9 cellular contexts compared by ENCODE assay signal in genomic region chr6:163711615-163712568, GRCh38.
DNase-seq lines count a peak whose midpoint lies in the region; ATAC-seq and TF ChIP-seq lines count a peak whose summit lies in the region.
"Had no signal": no experiment of that assay in that cellular context is flagged by ENCODE, and none has a peak within 500 bp of the region (broad histone marks: within the 10 kb centered on the region; RNA-seq: fewer than 3 reads in every experiment).

No MANE protein-coding gene starts in this region.

- H3K9ac ChIP-seq in SK-N-SH, result no peak overlapping the region

- H3K79me2 ChIP-seq in SK-N-SH (ENCODE audit: insufficient read depth), result no peaks in the 10 kb centered on the region

- no peaks in the 10 kb centered on the region for H3K27me3 ChIP-seq in SK-N-SH (ENCODE audit: insufficient read depth)

- peak overlapping the region; percentile 43 to 59 for H3K4me3 Mint-ChIP-seq in stimulated activated naive B cell treated with anti-CD40 and anti-IgM and Interleukin-4, amounts not matched to agents 10 μg/mL and 1 μg/mL and 100 μg/mL, for 72 hours

- H3K4me2 ChIP-seq in SK-N-SH, result no peak overlapping the region

- H3K4me1 ChIP-seq in SK-N-SH (ENCODE audit: control insufficient read depth in 1 of 2, insufficient read depth in 2 of 2, low read depth in 1 of 2, low read length in 1 of 2), result peaks cover 0 to 11% of the 10 kb centered on the region in 2 experiments; a peak in 1 of 4 replicates

- no peak overlapping the region for H3K27ac ChIP-seq in SK-N-SH (ENCODE audit: low read depth in 2 of 2, low read length in 1 of 2)

- peak; percentile 3 for TF ChIP-seq CTCF in GM13976 (IDR thresholded peaks at IDR 0.05; ENCODE audit: borderline replicate concordance, control extremely low read depth, extremely low read depth, insufficient read depth, missing control alignments)
- no peak for TF ChIP-seq CTCF in SK-N-SH (IDR thresholded peaks at IDR 0.05)

- peak in 1 of 2 experiments; percentile 29; a peak in 1 of 4 replicates for TF ChIP-seq EP300 in SK-N-SH (IDR thresholded peaks at IDR 0.05; ENCODE audit: borderline replicate concordance in 1 of 2, low read depth in 1 of 2, low read length in 1 of 2)

- H3K9me3 ChIP-seq in SK-N-SH, result no peaks in the 10 kb centered on the region

- H4K20me1 ChIP-seq in SK-N-SH (ENCODE audit: insufficient read depth), result no peaks in the 10 kb centered on the region

- no peak overlapping the region for H3K4me3 ChIP-seq in SK-N-SH (ENCODE audit: low read depth in 2 of 2, low read length in 1 of 2)

- intact Hi-C loops in cardiac septum (cut with DNase I), result loop anchor here (5.0 kb wide), 1 partner anchor 295 kb away; no protein-coding TSS in a partner anchor

- H3K9me3 Mint-ChIP-seq in stimulated activated naive B cell treated with anti-CD40 and anti-IgM and Interleukin-4, amounts not matched to agents 10 μg/mL and 1 μg/mL and 100 μg/mL, for 72 hours, result no peaks in the 10 kb centered on the region

- H3K36me3 ChIP-seq in SK-N-SH (replicated peaks in 1 of 2; ENCODE audit: control insufficient read depth in 1 of 2, insufficient read depth in 2 of 2, low read length in 1 of 2), result no peaks in the 10 kb centered on the region

- POLR2A ChIA-PET in SK-N-SH (lab: Yijun Ruan, JAX), result no interaction called here

- no peaks in the 10 kb centered on the region for H3K9me2 ChIP-seq in SK-N-SH

- peak; percentile 39 for ATAC-seq in HG02678 (IDR thresholded peaks at IDR 0.05; ENCODE audit: unreplicated experiment)
- peak; percentile 79 for ATAC-seq in stimulated activated naive B cell treated with anti-CD40 and anti-IgM and Interleukin-4, amounts not matched to agents 10 μg/mL and 1 μg/mL and 100 μg/mL, for 72 hours (replicated peaks)
- ATAC-seq in HG02970 (IDR thresholded peaks at IDR 0.05; ENCODE audit: low FRiP score, unreplicated experiment), result no peak

- H3F3A ChIP-seq in SK-N-SH (replicated peaks; ENCODE audit: insufficient read depth), result no peaks in the 10 kb centered on the region

- CTCF ChIA-PET in SK-N-SH (lab: Yijun Ruan, JAX), result interaction anchor here (0.7 to 1.5 kb wide), 8 partner anchors 10 to 1216 kb away, joined by 3 to 5 read pairs (median 3); no protein-coding TSS in a partner anchor

- in situ Hi-C loops in GM13976 (cut with MboI; ENCODE audit: low sequenced_read_pairs, unreplicated experiment), result no loop called here

- peak overlapping the region; percentile 83 for H3K27ac Mint-ChIP-seq in stimulated activated naive B cell treated with anti-CD40 and anti-IgM and Interleukin-4, amounts not matched to agents 10 μg/mL and 1 μg/mL and 100 μg/mL, for 72 hours

- H3K4me1 Mint-ChIP-seq in stimulated activated naive B cell treated with anti-CD40 and anti-IgM and Interleukin-4, amounts not matched to agents 10 μg/mL and 1 μg/mL and 100 μg/mL, for 72 hours, result peaks cover 62 to 86% of the 10 kb centered on the region in 2 donors

- WGBS in SK-N-SH (ENCODE audit: low lambda C conversion rate), result 73% methylated on average over 24 of the region's 24 CpGs

- peak; percentile 66 for TF ChIP-seq RAD21 in SK-N-SH (IDR thresholded peaks at IDR 0.05; ENCODE audit: low read length)

- peaks cover 0 to under 1% of the 10 kb centered on the region in 2 donors for H3K36me3 Mint-ChIP-seq in stimulated activated naive B cell treated with anti-CD40 and anti-IgM and Interleukin-4, amounts not matched to agents 10 μg/mL and 1 μg/mL and 100 μg/mL, for 72 hours

- no peak overlapping the region for H2AFZ ChIP-seq in SK-N-SH (ENCODE audit: low read depth)

- H3K27me3 Mint-ChIP-seq in stimulated activated naive B cell treated with anti-CD40 and anti-IgM and Interleukin-4, amounts not matched to agents 10 μg/mL and 1 μg/mL and 100 μg/mL, for 72 hours, result no peaks in the 10 kb centered on the region

- DNase-seq in GM13976 (ENCODE audit: low spot score), result no peak
- DNase-seq in SK-N-SH, result peak; percentile 81
- DNase-seq in cardiac septum (ENCODE audit: low spot score), result peak; percentile 83
- DNase-seq in stimulated activated naive B cell treated with anti-CD40 and anti-IgM and Interleukin-4, amounts not matched to agents 10 μg/mL and 1 μg/mL and 100 μg/mL, for 72 hours, result peak; percentile 64
- DNase-seq in DMS79 treated with DMSO at 0.1 percent for 48 hours (lab: John Stamatoyannopoulos, UW), result no peak
- no peak for DNase-seq in NCI-H82 treated with DMSO at 0.1 percent for 48 hours (lab: John Stamatoyannopoulos, UW; ENCODE audit: unreplicated experiment)
- DNase-seq: IMR-90 had no signal

TF ChIP-seq in SK-N-SH, 30 proteins besides CTCF, POLR2A, EP300 and RAD21:
- TF ChIP-seq MAX (IDR thresholded peaks at IDR 0.05; ENCODE audit: low read depth) (no peak), TEAD4 (IDR thresholded peaks at IDR 0.05; ENCODE audit: borderline replicate concordance, insufficient read depth) (no peak), IRF3 (IDR thresholded peaks at IDR 0.05; ENCODE audit: low read depth, low read length) (no peak), RXRA (IDR thresholded peaks at IDR 0.05; ENCODE audit: borderline replicate concordance, low read depth) (no peak), SMC3 (IDR thresholded peaks at IDR 0.05; ENCODE audit: low read depth, low read length) (peak; percentile 18; the same call in 1 of the 2 replicates), CHD2 (IDR thresholded peaks at IDR 0.05; ENCODE audit: low read length, partially characterized antibody) (no peak), RCOR1 (IDR thresholded peaks at IDR 0.05; ENCODE audit: low read length) (peak; percentile 65)

Comparison
In these comparisons a context has a peak if more than half of its experiments do, and no peak if none do; other contexts are left out.
1. DNase-seq: peak in SK-N-SH (single experiment), cardiac septum (single experiment) and stimulated activated naive B cell treated with anti-CD40 and anti-IgM and Interleukin-4, amounts not matched to agents 10 μg/mL and 1 μg/mL and 100 μg/mL, for 72 hours (single experiment); none in GM13976 (single experiment), DMS79 treated with DMSO at 0.1 percent for 48 hours (single experiment) and NCI-H82 treated with DMSO at 0.1 percent for 48 hours (single experiment).